27 cellular contexts compared by ENCODE assay signal in genomic region chr11:106001304-106002012, GRCh38. TPM values are rescaled to one million over a fixed set of nuclear protein-coding genes. Genes with fewer than 3 reads are reported as not detected.
DNase-seq lines count a peak whose midpoint lies in the region; ATAC-seq and TF ChIP-seq lines count a peak whose summit lies in the region.
"Had no signal": no experiment of that assay in that cellular context is flagged by ENCODE, and none has a peak within 500 bp of the region (broad histone marks: within the 10 kb centered on the region; RNA-seq: fewer than 3 reads in every experiment).

No MANE protein-coding gene starts in this region.

- H3K36me3 ChIP-seq in osteoblast (ENCODE audit: insufficient read depth, low read length), result peaks cover 6% of the 10 kb centered on the region

- H3K79me2 ChIP-seq in osteoblast (ENCODE audit: insufficient read depth, low read length), result peaks cover 7% of the 10 kb centered on the region

- DNase-seq in choroid plexus epithelial cell (ENCODE audit: low read depth) (peak; percentile 17), osteoblast (ENCODE audit: insufficient read length, low spot score, missing footprints) (no peak)
- DNase-seq in activated CD4-positive, alpha-beta T cell treated with anti-CD3 and anti-CD28 coated beads for 4 hours, result no peak
- no peak for DNase-seq in natural killer cell treated with Interleukin-12 subunit alpha and Interleukin-12 subunit beta and Interleukin-15 and Interleukin-18, amount 100 ng/mL, for 72 hours (ENCODE audit: low spot score)
- DNase-seq in activated CD4-positive, alpha-beta T cell treated with anti-CD3 and anti-CD28 coated beads for 48 hours, result no peak
- DNase-seq: ACHN; activated CD4-positive, alpha-beta T cell treated with anti-CD3 and anti-CD28 coated beads, Interleukin-2, amount 10 ng/mL, durations not matched to agents 7 days and 5 days; activated CD8-positive, alpha-beta memory T cell treated with anti-CD3 and anti-CD28 coated beads, Interleukin-2, amount 50 U/mL, for 4 hours; effector memory CD4-positive, alpha-beta T cell; esophagus squamous epithelium; HCEC 1CT; kidney; lower lobe of right lung; NCI-H1436 treated with DMSO at 0.1 percent for 48 hours; NCI-H510A treated with DMSO at 0.1 percent for 48 hours; NK-92 treated with Interleukin-12 subunit alpha and Interleukin-12 subunit beta, amount 100 ng/mL, for 24 hours had no signal

- H3K27me3 Mint-ChIP-seq in natural killer cell treated with Interleukin-12 subunit alpha and Interleukin-12 subunit beta and Interleukin-15 and Interleukin-18, amount 100 ng/mL, for 72 hours, result no peaks in the 10 kb centered on the region
- H3K27me3 Mint-ChIP-seq: activated CD4-positive, alpha-beta T cell treated with anti-CD3 and anti-CD28 coated beads, Interleukin-2, amount 10 ng/mL, durations not matched to agents 7 days and 5 days; activated naive CD8-positive, alpha-beta T cell; activated T-helper 17 cell treated with anti-CD3 and anti-CD28 coated beads, Interleukin-2, amount 50 U/mL, for 72 hours; IgD-negative memory B cell; stimulated activated memory B cell treated with anti-CD40 and anti-IgM and Interleukin-4, amounts not matched to agents 10 μg/mL and 1 μg/mL and 100 μg/mL, for 72 hours had no signal

- peaks cover 3% of the 10 kb centered on the region for H4K20me1 ChIP-seq in osteoblast (ENCODE audit: insufficient read depth, low read length)
- H4K20me1 ChIP-seq: BLaER1 had no signal

- no peak overlapping the region for H2AFZ ChIP-seq in osteoblast (ENCODE audit: low read length)

- H3K27me3 ChIP-seq in osteoblast (ENCODE audit: insufficient read depth, low read length), result no peaks in the 10 kb centered on the region
- H3K27me3 ChIP-seq: BLaER1, esophagus squamous epithelium, vagina had no signal

- H3K9me3 ChIP-seq in osteoblast (ENCODE audit: low read depth, low read length), result no peaks in the 10 kb centered on the region
- H3K9me3 ChIP-seq: vagina had no signal

- H3K27ac ChIP-seq in osteoblast (ENCODE audit: low read depth, low read length), result no peak overlapping the region
- H3K27ac ChIP-seq: BLaER1, esophagus squamous epithelium, lower lobe of right lung, vagina had no signal

- ATAC-seq in GM18502 (IDR thresholded peaks at IDR 0.05; ENCODE audit: poor library complexity, unreplicated experiment) (peak; percentile 57), GM21515 (IDR thresholded peaks at IDR 0.05; ENCODE audit: unreplicated experiment) (peak; percentile 58), HG02973 (IDR thresholded peaks at IDR 0.05; ENCODE audit: unreplicated experiment) (peak; percentile 33)
- no peak for ATAC-seq in natural killer cell treated with Interleukin-12 subunit alpha and Interleukin-12 subunit beta and Interleukin-15 and Interleukin-18, amount 100 ng/mL, for 72 hours
- ATAC-seq: activated T-helper 17 cell treated with anti-CD3 and anti-CD28 coated beads, Interleukin-2, amount 50 U/mL, for 72 hours; lower lobe of right lung; stimulated activated memory B cell treated with anti-CD40 and anti-IgM and Interleukin-4, amounts not matched to agents 10 μg/mL and 1 μg/mL and 100 μg/mL, for 72 hours had no signal

- H3K4me3 ChIP-seq in choroid plexus epithelial cell (ENCODE audit: low read depth, low read length) (no peak overlapping the region), osteoblast (ENCODE audit: insufficient read depth, low read length) (no peak overlapping the region)
- H3K4me3 ChIP-seq: BLaER1, esophagus squamous epithelium, lower lobe of right lung, smooth muscle cell, vagina had no signal

- no peaks in the 10 kb centered on the region for H3K4me1 ChIP-seq in osteoblast (ENCODE audit: insufficient read depth, low read length)
- H3K4me1 ChIP-seq: BLaER1, esophagus squamous epithelium, lower lobe of right lung, vagina had no signal

- H3K4me3 Mint-ChIP-seq in natural killer cell treated with Interleukin-12 subunit alpha and Interleukin-12 subunit beta and Interleukin-15 and Interleukin-18, amount 100 ng/mL, for 72 hours, result no peak overlapping the region
- H3K4me3 Mint-ChIP-seq: activated CD4-positive, alpha-beta T cell treated with anti-CD3 and anti-CD28 coated beads, Interleukin-2, amount 10 ng/mL, durations not matched to agents 7 days and 5 days; activated naive CD8-positive, alpha-beta T cell; activated T-helper 17 cell treated with anti-CD3 and anti-CD28 coated beads, Interleukin-2, amount 50 U/mL, for 72 hours; stimulated activated memory B cell treated with anti-CD40 and anti-IgM and Interleukin-4, amounts not matched to agents 10 μg/mL and 1 μg/mL and 100 μg/mL, for 72 hours; T-helper 1 cell treated with Interleukin-12 subunit alpha and Interleukin-12 subunit beta and Interleukin-4 antibody, amounts not matched to agents 30 μg/mL and 1 μg/mL, for 36 hours had no signal

- H3K27ac Mint-ChIP-seq in natural killer cell treated with Interleukin-12 subunit alpha and Interleukin-12 subunit beta and Interleukin-15 and Interleukin-18, amount 100 ng/mL, for 72 hours, result no peak overlapping the region
- H3K27ac Mint-ChIP-seq: activated CD4-positive, alpha-beta T cell treated with anti-CD3 and anti-CD28 coated beads, Interleukin-2, amount 10 ng/mL, durations not matched to agents 7 days and 5 days; activated naive CD8-positive, alpha-beta T cell; activated T-helper 17 cell treated with anti-CD3 and anti-CD28 coated beads, Interleukin-2, amount 50 U/mL, for 72 hours; IgD-negative memory B cell; stimulated activated memory B cell treated with anti-CD40 and anti-IgM and Interleukin-4, amounts not matched to agents 10 μg/mL and 1 μg/mL and 100 μg/mL, for 72 hours; T-helper 1 cell treated with Interleukin-12 subunit alpha and Interleukin-12 subunit beta and Interleukin-4 antibody, amounts not matched to agents 30 μg/mL and 1 μg/mL, for 36 hours had no signal

- peaks cover 8 to 13% of the 10 kb centered on the region in 2 donors for H3K4me1 Mint-ChIP-seq in natural killer cell treated with Interleukin-12 subunit alpha and Interleukin-12 subunit beta and Interleukin-15 and Interleukin-18, amount 100 ng/mL, for 72 hours (ENCODE audit: low read depth in 2 of 2)
- H3K4me1 Mint-ChIP-seq: activated CD4-positive, alpha-beta T cell treated with anti-CD3 and anti-CD28 coated beads, Interleukin-2, amount 10 ng/mL, durations not matched to agents 7 days and 5 days had no signal

- H3K4me2 ChIP-seq in osteoblast (ENCODE audit: insufficient read depth, low read length), result no peak overlapping the region
- H3K4me2 ChIP-seq: BLaER1, smooth muscle cell had no signal

- H3K36me3 Mint-ChIP-seq in natural killer cell treated with Interleukin-12 subunit alpha and Interleukin-12 subunit beta and Interleukin-15 and Interleukin-18, amount 100 ng/mL, for 72 hours, result peaks cover 27% of the 10 kb centered on the region

- H3K9me3 Mint-ChIP-seq in natural killer cell treated with Interleukin-12 subunit alpha and Interleukin-12 subunit beta and Interleukin-15 and Interleukin-18, amount 100 ng/mL, for 72 hours, result peaks cover 13% of the 10 kb centered on the region

- TF ChIP-seq CTCF in choroid plexus epithelial cell (conservative IDR thresholded peaks at IDR 0.05; ENCODE audit: low read depth, low read length) (no peak), osteoblast (IDR thresholded peaks at IDR 0.05; ENCODE audit: extremely low read depth, low read depth, low read length) (no peak)

RNA-seq across cellular contexts. Expression of gene MSANTD4, which starts 20.6 kb away (rescaled TPM):
- 34.4 and 35.4 TPM in 2 replicates for total RNA-seq in osteoblast
- total RNA-seq in natural killer cell treated with Interleukin-12 subunit alpha and Interleukin-12 subunit beta and Interleukin-15 and Interleukin-18, amount 100 ng/mL, for 72 hours, result 10 to 100 TPM; 13.7 to 14.6 TPM

Comparison
In these comparisons a context has a peak if more than half of its experiments do, and no peak if none do; other contexts are left out.
1. ATAC-seq: peak in GM18502 (single experiment), GM21515 (single experiment) and HG02973 (single experiment); none in natural killer cell treated with Interleukin-12 subunit alpha and Interleukin-12 subunit beta and Interleukin-15 and Interleukin-18, amount 100 ng/mL, for 72 hours (0 of 2).